Comparison of ENCODE assay signal across 1 cellular context in genomic region chr17:50693041-50693682, GRCh38.
TF ChIP-seq lines count a peak whose summit lies in the region.

No MANE protein-coding gene starts in this region.

TF ChIP-seq in HepG2, 621 proteins besides CTCF, POLR2A, EP300 and RAD21 (continued from another document and continues in another):
- TF ChIP-seq ZNF639 (CRISPR knock-in tag; conservative IDR thresholded peaks at IDR 0.05) (no peak; the same call in 1 of the 2 replicates), SNAPC5 (CRISPR knock-in tag; IDR thresholded peaks at IDR 0.05; ENCODE audit: borderline replicate concordance) (no peak), PHF5A (CRISPR knock-in tag; IDR thresholded peaks at IDR 0.05; ENCODE audit: low read depth, unreplicated experiment) (no peak), MAZ (IDR thresholded peaks at IDR 0.05; ENCODE audit: borderline replicate concordance, low read depth, low read length) (no peak), MAZ (CRISPR knock-in tag; IDR thresholded peaks at IDR 0.05; ENCODE audit: low read depth) (no peak), SIN3A (IDR thresholded peaks at IDR 0.05; ENCODE audit: borderline replicate concordance, low read depth, low read length) (0 out of 2 replicates have a peak, but pooled peaks have one; percentile 26), ZSCAN29 (CRISPR knock-in tag; conservative IDR thresholded peaks at IDR 0.05) (no peak), ZNF780A (CRISPR knock-in tag; IDR thresholded peaks at IDR 0.05) (no peak), SAFB2 (CRISPR knock-in tag; IDR thresholded peaks at IDR 0.05; ENCODE audit: borderline replicate concordance, low read depth) (no peak), ZNF775 (CRISPR knock-in tag; IDR thresholded peaks at IDR 0.05; ENCODE audit: borderline replicate concordance) (no peak), ZBTB4 (CRISPR knock-in tag; IDR thresholded peaks at IDR 0.05; ENCODE audit: borderline replicate concordance) (no peak), ZNF510 (CRISPR knock-in tag; IDR thresholded peaks at IDR 0.05; ENCODE audit: low read depth) (no peak), ZBTB43 (CRISPR knock-in tag; conservative IDR thresholded peaks at IDR 0.05) (no peak), REL (CRISPR knock-in tag; conservative IDR thresholded peaks at IDR 0.05) (no peak), ZNF543 (CRISPR knock-in tag; IDR thresholded peaks at IDR 0.05) (peak; percentile 36; the same call in 1 of the 2 replicates), MLX (CRISPR knock-in tag; IDR thresholded peaks at IDR 0.05) (peak; percentile 86), NFIC (IDR thresholded peaks at IDR 0.05; ENCODE audit: low read length) (peak; percentile 77; the same call in 1 of the 2 replicates), BRF2 (CRISPR knock-in tag; IDR thresholded peaks at IDR 0.05) (no peak), MEIS1 (CRISPR knock-in tag; IDR thresholded peaks at IDR 0.05; ENCODE audit: borderline replicate concordance) (no peak), HHEX (CRISPR knock-in tag; IDR thresholded peaks at IDR 0.05) (peak; percentile 74), HCFC1 (IDR thresholded peaks at IDR 0.05; ENCODE audit: low read depth, low read length) (no peak), TERF1 (CRISPR knock-in tag; IDR thresholded peaks at IDR 0.05) (no peak), CENPT (CRISPR knock-in tag; IDR thresholded peaks at IDR 0.05; ENCODE audit: low read depth) (no peak), NFRKB (IDR thresholded peaks at IDR 0.05) (no peak), GPN1 (CRISPR knock-in tag; IDR thresholded peaks at IDR 0.05; ENCODE audit: borderline replicate concordance) (no peak), FOSL2 (CRISPR knock-in tag; IDR thresholded peaks at IDR 0.05) (peak; percentile 67), ZHX1 (CRISPR knock-in tag; IDR thresholded peaks at IDR 0.05; ENCODE audit: low read depth) (no peak), MED1 (CRISPR knock-in tag; IDR thresholded peaks at IDR 0.05) (peak; percentile 32; the same call in 1 of the 2 replicates), RFX1 (IDR thresholded peaks at IDR 0.05) (no peak), ZC3H13 (CRISPR knock-in tag; IDR thresholded peaks at IDR 0.05) (no peak), HDAC6 (IDR thresholded peaks at IDR 0.05; ENCODE audit: low read depth, low read length) (no peak), E2F2 (CRISPR knock-in tag; IDR thresholded peaks at IDR 0.05; ENCODE audit: borderline replicate concordance) (no peak), AHDC1 (CRISPR knock-in tag; IDR thresholded peaks at IDR 0.05; ENCODE audit: borderline replicate concordance) (no peak; the same call in 1 of the 2 replicates), ZNF432 (CRISPR knock-in tag; IDR thresholded peaks at IDR 0.05; ENCODE audit: borderline replicate concordance) (no peak), HMGXB4 (CRISPR knock-in tag; IDR thresholded peaks at IDR 0.05; ENCODE audit: borderline replicate concordance in 1 of 2, low read depth in 1 of 2) (no peak), HIVEP1 (CRISPR knock-in tag; IDR thresholded peaks at IDR 0.05) (no peak)
